In genomic region chr2:229083606-229084349, GRCh38 we compare ENCODE assay signal across 21 cellular contexts.
DNase-seq lines count a peak whose midpoint lies in the region; ATAC-seq, FAIRE-seq and TF ChIP-seq lines count a peak whose summit lies in the region.
"Had no signal": no experiment of that assay in that cellular context is flagged by ENCODE, and none has a peak within 500 bp of the region (broad histone marks: within the 10 kb centered on the region; RNA-seq: fewer than 3 reads in every experiment).

No MANE protein-coding gene starts in this region.

- H3K4me3 ChIP-seq in heart right ventricle (no peak overlapping the region), small intestine (ENCODE audit: low read depth in 1 of 2, low read length in 2 of 2) (no peak overlapping the region)
- H3K4me3 ChIP-seq: sigmoid colon, SJSA1 had no signal

- H3K36me3 Mint-ChIP-seq in chondrocyte (ENCODE audit: low read depth) = no peaks in the 10 kb centered on the region
- no peaks in the 10 kb centered on the region for H3K36me3 Mint-ChIP-seq in natural killer cell treated with Interleukin-12 subunit alpha and Interleukin-12 subunit beta and Interleukin-15 and Interleukin-18, amount 100 ng/mL, for 72 hours

- H3K4me1 ChIP-seq in heart right ventricle (peaks cover 2 to 35% (median 30%) of the 10 kb centered on the region in 9 donors), small intestine (ENCODE audit: control insufficient read depth in 2 of 2, insufficient read depth in 1 of 2, low read depth in 1 of 2, low read length in 1 of 2) (no peaks in the 10 kb centered on the region)
- H3K4me1 ChIP-seq: SJSA1 had no signal

- in situ Hi-C loops in ACHN (cut with HindIII; ENCODE audit: low pct_ligation_motif_present, low pct_unique_long_range_greater_than_20kb, low sequenced_read_pairs) = no loop called here

- H3K27ac ChIP-seq in heart right ventricle (peak overlapping the region in 7 of 10 donors; percentile 3 to 77 (median 42)), small intestine (ENCODE audit: low read depth in 1 of 2, low read length in 1 of 2) (no peak overlapping the region)
- H3K27ac ChIP-seq: epithelial cell of prostate, sigmoid colon, SJSA1 had no signal

- no peaks in the 10 kb centered on the region for H3K27me3 ChIP-seq in heart right ventricle
- H3K27me3 ChIP-seq in small intestine (ENCODE audit: control insufficient read depth in 2 of 2, insufficient read depth in 2 of 2, low read length in 2 of 2) = no peaks in the 10 kb centered on the region
- H3K27me3 ChIP-seq: sigmoid colon, SJSA1 had no signal

- H3K27ac Mint-ChIP-seq in chondrocyte (ENCODE audit: unreplicated experiment) = no peak overlapping the region
- H3K27ac Mint-ChIP-seq in natural killer cell treated with Interleukin-12 subunit alpha and Interleukin-12 subunit beta and Interleukin-15 and Interleukin-18, amount 100 ng/mL, for 72 hours = no peak overlapping the region

- H3K9me3 Mint-ChIP-seq in chondrocyte (ENCODE audit: low read depth) = peaks cover 23% of the 10 kb centered on the region
- peaks cover 23% of the 10 kb centered on the region for H3K9me3 Mint-ChIP-seq in natural killer cell treated with Interleukin-12 subunit alpha and Interleukin-12 subunit beta and Interleukin-15 and Interleukin-18, amount 100 ng/mL, for 72 hours

- H3K4me3 Mint-ChIP-seq in chondrocyte (ENCODE audit: unreplicated experiment) = no peak overlapping the region
- no peak overlapping the region for H3K4me3 Mint-ChIP-seq in natural killer cell treated with Interleukin-12 subunit alpha and Interleukin-12 subunit beta and Interleukin-15 and Interleukin-18, amount 100 ng/mL, for 72 hours

- no peaks in the 10 kb centered on the region for H3K27me3 Mint-ChIP-seq in chondrocyte (ENCODE audit: low read depth)
- H3K27me3 Mint-ChIP-seq in natural killer cell treated with Interleukin-12 subunit alpha and Interleukin-12 subunit beta and Interleukin-15 and Interleukin-18, amount 100 ng/mL, for 72 hours = no peaks in the 10 kb centered on the region

- intact Hi-C loops in heart right ventricle (cut with DNase I) = no loop called here

- WGBS in heart right ventricle, 2 donors = 37 to 47% methylated on average over 5 of the region's 5 CpGs
- 17 to 40% (median 18%) methylated on average over 5 of the region's 5 CpGs for WGBS in small intestine, 3 donors

- H3K4me1 Mint-ChIP-seq in chondrocyte (ENCODE audit: low read depth) = no peaks in the 10 kb centered on the region
- H3K4me1 Mint-ChIP-seq in natural killer cell treated with Interleukin-12 subunit alpha and Interleukin-12 subunit beta and Interleukin-15 and Interleukin-18, amount 100 ng/mL, for 72 hours (ENCODE audit: low read depth in 2 of 2) = no peaks in the 10 kb centered on the region

- H3K9me3 ChIP-seq in heart right ventricle (peaks cover 0 to 11% (median 5%) of the 10 kb centered on the region in 11 donors), small intestine (ENCODE audit: control insufficient read depth, low read depth) (no peaks in the 10 kb centered on the region)
- H3K9me3 ChIP-seq: sigmoid colon had no signal

- TF ChIP-seq CTCF in heart right ventricle (IDR thresholded peaks at IDR 0.05) (no peak), chondrocyte (IDR thresholded peaks at IDR 0.05) (no peak)

- peak; percentile 57 to 87 (median 78) for ATAC-seq in heart right ventricle
- no peak for ATAC-seq in natural killer cell treated with Interleukin-12 subunit alpha and Interleukin-12 subunit beta and Interleukin-15 and Interleukin-18, amount 100 ng/mL, for 72 hours

- H3K36me3 ChIP-seq in heart right ventricle (no peaks in the 10 kb centered on the region), small intestine (ENCODE audit: control insufficient read depth in 2 of 2, insufficient read depth in 2 of 2, low read length in 2 of 2) (no peaks in the 10 kb centered on the region)
- H3K36me3 ChIP-seq: sigmoid colon, SJSA1 had no signal

- FAIRE-seq in small intestine (lab: Jason Lieb, UNC) = no peak
- FAIRE-seq: GM12892 had no signal

- DNase-seq in NCI-H1105 treated with DMSO at 0.1 percent for 48 hours (lab: John Stamatoyannopoulos, UW) (peak; percentile 95), NCI-H2196 treated with DMSO at 0.1 percent for 48 hours (lab: John Stamatoyannopoulos, UW; ENCODE audit: unreplicated experiment) (peak; percentile 12), heart right ventricle (peak in 1 of 2 donors; percentile 40), small intestine (peak; percentile 79), ACHN (no peak), chondrocyte (ENCODE audit: low spot score) (no peak)
- DNase-seq in natural killer cell treated with Interleukin-12 subunit alpha and Interleukin-12 subunit beta and Interleukin-15 and Interleukin-18, amount 100 ng/mL, for 72 hours (ENCODE audit: low spot score) = no peak
- DNase-seq: activated CD4-positive, alpha-beta T cell treated with anti-CD3 and anti-CD28 coated beads for 1 hour; activated naive CD4-positive, alpha-beta T cell treated with Interleukin-2 at 50 U/mL for 16 hours; cortex of kidney; GF-D8; GOT3; Karpas-422; mesenchymal stem cell; NCI-H2171 treated with DMSO at 0.1 percent for 48 hours; sigmoid colon; substantia nigra; T-helper 9 cell had no signal

Comparison
In these comparisons a context has a peak if more than half of its experiments do, and no peak if none do; other contexts are left out.
1. DNase-seq: peak in NCI-H1105 treated with DMSO at 0.1 percent for 48 hours (single experiment), NCI-H2196 treated with DMSO at 0.1 percent for 48 hours (single experiment) and small intestine (single experiment); none in ACHN (single experiment), chondrocyte (single experiment) and natural killer cell treated with Interleukin-12 subunit alpha and Interleukin-12 subunit beta and Interleukin-15 and Interleukin-18, amount 100 ng/mL, for 72 hours (single experiment).
2. ATAC-seq: peak in heart right ventricle (8 of 8); none in natural killer cell treated with Interleukin-12 subunit alpha and Interleukin-12 subunit beta and Interleukin-15 and Interleukin-18, amount 100 ng/mL, for 72 hours (0 of 2).
3. H3K27ac ChIP-seq: peak in heart right ventricle (7 of 10); none in small intestine (0 of 2).